In genomic region chr19:22472180-22472637, GRCh38 we compare ENCODE assay signal across 20 cellular contexts. TPM values are rescaled to one million over a fixed set of nuclear protein-coding genes. Genes with fewer than 3 reads are reported as not detected.
DNase-seq lines count a peak whose midpoint lies in the region; ATAC-seq, FAIRE-seq and TF ChIP-seq lines count a peak whose summit lies in the region.
"Had no signal": no experiment of that assay in that cellular context is flagged by ENCODE, and none has a peak within 500 bp of the region (broad histone marks: within the 10 kb centered on the region; RNA-seq: fewer than 3 reads in every experiment).

No MANE protein-coding gene starts in this region.

- no peak overlapping the region for H3K4me3 ChIP-seq in HCT116 (replicated peaks in 1 of 2; ENCODE audit: low read depth in 1 of 2, low read length in 2 of 2)
- peak overlapping the region; percentile 69 for H3K4me3 ChIP-seq in adipocyte (ENCODE audit: low read length)
- 0 out of 8 replicates have a peak overlapping the region, but pooled peaks of 1 of the 4 experiments have one; percentile 14 for H3K4me3 ChIP-seq in H1 (ENCODE audit: extremely low read depth in 1 of 4, insufficient read depth in 2 of 4, low read depth in 3 of 4, low read length in 4 of 4)
- no peak overlapping the region for H3K4me3 ChIP-seq in mesendoderm (ENCODE audit: low read length)
- no peak overlapping the region for H3K4me3 ChIP-seq in BE2C (ENCODE audit: low read depth, low read length)
- H3K4me3 ChIP-seq: GM23338 had no signal

- TF ChIP-seq CTCF in HCT116 (IDR thresholded peaks at IDR 0.05 in 2 of 3, conservative IDR thresholded peaks at IDR 0.05 in 1 of 3; ENCODE audit: borderline replicate concordance in 1 of 3, insufficient read depth in 1 of 3, low read depth in 2 of 3, low read length in 2 of 3) (no peak), H1 (IDR thresholded peaks at IDR 0.05; ENCODE audit: control extremely low read depth in 1 of 3, insufficient read depth in 1 of 3, low read depth in 1 of 3, low read length in 3 of 3) (no peak), BE2C (IDR thresholded peaks at IDR 0.05; ENCODE audit: low read depth, low read length) (no peak)

- RAD21 ChIA-PET in HCT116 (lab: Charles Lee; ENCODE audit: low non-redundant PET in 1 of 2, low total read pairs in 2 of 2, uncharacterized antibody in 2 of 2, unreplicated experiment in 2 of 2): no interaction called here

- H3K9ac ChIP-seq in HCT116 (ENCODE audit: low read length) (no peak overlapping the region), adipocyte (ENCODE audit: low read length) (no peak overlapping the region), H1 (replicated peaks in 1 of 4; ENCODE audit: extremely low read depth in 1 of 4, low read depth in 3 of 4, low read length in 3 of 4) (no peak overlapping the region), mesendoderm (ENCODE audit: low read length) (no peak overlapping the region)
- H3K9ac ChIP-seq: BLaER1 treated with 17β-estradiol and CSF1 and Interleukin-3, amounts not matched to agents 10 nM and 100 nM; KMS-11 had no signal

- POLR2A ChIA-PET in HCT116 (lab: Charles Lee): no interaction called here
- POLR2A ChIA-PET in H1 (lab: Charles Lee; ENCODE audit: partially characterized antibody): no interaction called here

- H2BK15ac ChIP-seq in H1 (ENCODE audit: low read length) (no peak overlapping the region), mesendoderm (replicated peaks; ENCODE audit: low read depth) (no peak overlapping the region)

- intact Hi-C loops in HCT116 (cut with micrococcal nuclease): no loop called here

- H3K9me2 ChIP-seq in HCT116 (ENCODE audit: insufficient read depth): no peaks in the 10 kb centered on the region

- no peak overlapping the region for H3K14ac ChIP-seq in H1 (ENCODE audit: insufficient read length)

- H3K9me3 ChIP-seq in HCT116 (ENCODE audit: control insufficient read depth in 1 of 2, insufficient read depth in 1 of 2, low read depth in 1 of 2, low read length in 2 of 2): peaks cover 41 to 44% of the 10 kb centered on the region in 2 experiments; a peak in 3 of 4 replicates
- H3K9me3 ChIP-seq in adipocyte (ENCODE audit: control insufficient read depth, low read length): peaks cover 98% of the 10 kb centered on the region
- peaks cover 43 to 49% of the 10 kb centered on the region in 2 experiments for H3K9me3 ChIP-seq in H1 (ENCODE audit: insufficient read depth in 2 of 2, low read depth in 1 of 2, low read length in 1 of 2)
- H3K9me3 ChIP-seq in BE2C: no peaks in the 10 kb centered on the region; the same call in 1 of the 2 replicates

- TF ChIP-seq POLR2A in HCT116 (IDR thresholded peaks at IDR 0.05; ENCODE audit: borderline replicate concordance, extremely low read depth, insufficient read depth, insufficient read length) (no peak), H1 (IDR thresholded peaks at IDR 0.05; ENCODE audit: control extremely low read depth in 1 of 2, low read depth in 2 of 2, low read length in 2 of 2) (no peak)

- BruUV-seq in HCT116 (replicated peaks; lab: Mats Ljungman, UMichigan): no TSS peak

- H3K56ac ChIP-seq in H1 (replicated peaks; ENCODE audit: insufficient read length, low read depth, low read length) (no peak overlapping the region), mesendoderm (ENCODE audit: low read length) (no peak overlapping the region)

- FAIRE-seq in H1 (lab: Jason Lieb, UNC) (no peak), frontal cortex (lab: Jason Lieb, UNC) (no peak)
- FAIRE-seq: A204.1, GM12891, GM18507 had no signal

- H4K91ac ChIP-seq in H1 (replicated peaks; ENCODE audit: insufficient read length, low read length): no peak overlapping the region

- H4K5ac ChIP-seq in H1 (ENCODE audit: insufficient read length, low read depth, low read length) (no peak overlapping the region), mesendoderm (ENCODE audit: low read length) (no peak overlapping the region)

- no peak overlapping the region for H2BK20ac ChIP-seq in H1 (ENCODE audit: low read length)

- no peak overlapping the region for H2BK12ac ChIP-seq in H1 (ENCODE audit: low read depth, low read length)

- H4K20me1 ChIP-seq in HCT116 (ENCODE audit: insufficient read depth) (no peaks in the 10 kb centered on the region), H1 (replicated peaks in 1 of 2; ENCODE audit: control insufficient read depth in 1 of 2, insufficient read depth in 2 of 2, low read length in 2 of 2) (no peaks in the 10 kb centered on the region)
- H4K20me1 ChIP-seq: BLaER1 treated with 17β-estradiol and CSF1 and Interleukin-3, amounts not matched to agents 10 nM and 100 nM had no signal

- no peaks in the 10 kb centered on the region for H3K23me2 ChIP-seq in H1 (ENCODE audit: low read depth, low read length)

- WGBS in H1 (ENCODE audit: extremely low coverage in 1 of 2, insufficient coverage in 1 of 2, insufficient read length in 1 of 2, insufficient replicate concordance in 2 of 2, low coverage in 1 of 2, low lambda C conversion rate in 2 of 2, missing lambda C conversion rate in 1 of 2), 2 experiments: 79% methylated on average over 2 of the region's 2 CpGs; no CpG with 5 or more reads in 1 of the 2 experiments
- no CpG with 5 or more reads among the region's 2 CpGs for WGBS in mesendoderm (ENCODE audit: extremely low coverage, insufficient coverage, low lambda C conversion rate)

- no peak overlapping the region for H2AFZ ChIP-seq in HCT116 (ENCODE audit: low read depth, low read length, poor library complexity, severe bottlenecking)
- H2AFZ ChIP-seq in H1 (ENCODE audit: low read length): no peak overlapping the region
- H2AFZ ChIP-seq: GM23338 had no signal

- TF ChIP-seq EP300 in H1 (IDR thresholded peaks at IDR 0.05; ENCODE audit: borderline replicate concordance in 1 of 2, low read depth in 2 of 2, low read length in 2 of 2): no peak

- no peak overlapping the region for H2BK5ac ChIP-seq in H1 (ENCODE audit: low read depth, low read length)
- no peak overlapping the region for H2BK5ac ChIP-seq in mesendoderm (ENCODE audit: low read length)

- H3K79me2 ChIP-seq in HCT116 (ENCODE audit: insufficient read depth, low read length) (no peaks in the 10 kb centered on the region), H1 (ENCODE audit: control insufficient read depth in 1 of 2, insufficient read depth in 2 of 2, low read length in 2 of 2) (no peaks in the 10 kb centered on the region), mesendoderm (ENCODE audit: control insufficient read depth, insufficient read depth, low read length) (no peaks in the 10 kb centered on the region)

- TF ChIP-seq RAD21 in HCT116 (IDR thresholded peaks at IDR 0.05; ENCODE audit: low read depth) (no peak), H1 (IDR thresholded peaks at IDR 0.05 in 1 of 2, conservative IDR thresholded peaks at IDR 0.05 in 1 of 2; ENCODE audit: low read depth in 2 of 2, low read length in 2 of 2) (no peak)

- no peaks in the 10 kb centered on the region for H3K36me3 ChIP-seq in HCT116 (ENCODE audit: control insufficient read depth in 1 of 2, insufficient read depth in 2 of 2, low read length in 2 of 2)
- H3K36me3 ChIP-seq in adipocyte (ENCODE audit: control insufficient read depth, insufficient read depth, low read length, severe bottlenecking): no peaks in the 10 kb centered on the region
- no peaks in the 10 kb centered on the region for H3K36me3 ChIP-seq in H1 (ENCODE audit: control insufficient read depth in 2 of 4, insufficient read depth in 4 of 4, low read length in 3 of 4)
- no peaks in the 10 kb centered on the region for H3K36me3 ChIP-seq in mesendoderm (ENCODE audit: control insufficient read depth, insufficient read depth, low read length)
- H3K36me3 ChIP-seq in BE2C: no peaks in the 10 kb centered on the region
- H3K36me3 ChIP-seq: BLaER1 treated with 17β-estradiol and CSF1 and Interleukin-3, amounts not matched to agents 10 nM and 100 nM had no signal

- H3K27ac ChIP-seq in HCT116 (ENCODE audit: low read depth, low read length) (no peak overlapping the region), H1 (ENCODE audit: low read depth, low read length) (no peak overlapping the region), mesendoderm (ENCODE audit: low read depth, low read length) (no peak overlapping the region)
- H3K27ac ChIP-seq: BLaER1 treated with 17β-estradiol and CSF1 and Interleukin-3, amounts not matched to agents 10 nM and 100 nM; KMS-11 had no signal

- H2AK5ac ChIP-seq in H1 (ENCODE audit: low read depth, low read length) (no peak overlapping the region), mesendoderm (ENCODE audit: low read length) (no peak overlapping the region)

- CTCF ChIA-PET in HCT116 (lab: Charles Lee) (no interaction called here), H1 (lab: Charles Lee; ENCODE audit: partially characterized antibody) (interaction anchor here (0.7 kb wide), 1 partner anchor 357 kb away, joined by 3 read pairs; no protein-coding TSS in a partner anchor)

- H3K18ac ChIP-seq in H1 (ENCODE audit: extremely low read depth, low read length) (no peak overlapping the region), mesendoderm (ENCODE audit: low read length) (no peak overlapping the region)

- no peak overlapping the region for H3K4me2 ChIP-seq in HCT116 (ENCODE audit: low read length)
- H3K4me2 ChIP-seq in H1 (ENCODE audit: insufficient read depth in 1 of 2, low read depth in 2 of 2, low read length in 2 of 2): no peak overlapping the region
- H3K4me2 ChIP-seq in mesendoderm (ENCODE audit: low read length): no peak overlapping the region
- H3K4me2 ChIP-seq: BLaER1 treated with 17β-estradiol and CSF1 and Interleukin-3, amounts not matched to agents 10 nM and 100 nM; GM23338; KMS-11 had no signal

- ATAC-seq in HCT116: no peak
- no peak for ATAC-seq in GM18502 (IDR thresholded peaks at IDR 0.05; ENCODE audit: poor library complexity, unreplicated experiment)
- ATAC-seq: CD8-positive, alpha-beta T cell; GM23338 had no signal

- H3K23ac ChIP-seq in H1 (ENCODE audit: insufficient read length) (no peak overlapping the region), mesendoderm (ENCODE audit: low read length) (no peak overlapping the region)

- no peak overlapping the region for H2BK120ac ChIP-seq in H1 (replicated peaks; ENCODE audit: low read depth, low read length)
- H2BK120ac ChIP-seq in mesendoderm (ENCODE audit: low read depth, low read length): no peak overlapping the region

- no peaks in the 10 kb centered on the region for H3K4me1 ChIP-seq in HCT116 (ENCODE audit: control insufficient read depth in 1 of 2, insufficient read depth in 2 of 2, low read length in 2 of 2)
- H3K4me1 ChIP-seq in adipocyte (ENCODE audit: control insufficient read depth, insufficient read depth, low read length): no peaks in the 10 kb centered on the region
- H3K4me1 ChIP-seq in H1 (replicated peaks in 1 of 4; ENCODE audit: control insufficient read depth in 3 of 4, insufficient read depth in 4 of 4, low read length in 3 of 4): no peaks in the 10 kb centered on the region
- no peaks in the 10 kb centered on the region for H3K4me1 ChIP-seq in mesendoderm (ENCODE audit: control insufficient read depth, low read depth, low read length)
- no peaks in the 10 kb centered on the region for H3K4me1 ChIP-seq in BE2C
- H3K4me1 ChIP-seq: BLaER1 treated with 17β-estradiol and CSF1 and Interleukin-3, amounts not matched to agents 10 nM and 100 nM had no signal

- no peak overlapping the region for H3K4ac ChIP-seq in H1 (replicated peaks; ENCODE audit: insufficient read length, low read depth, low read length)
- H3K4ac ChIP-seq in mesendoderm (ENCODE audit: low read depth, low read length): no peak overlapping the region

- H3K27me3 ChIP-seq in HCT116 (ENCODE audit: insufficient read depth, low read length) (no peaks in the 10 kb centered on the region), adipocyte (replicated peaks; ENCODE audit: control insufficient read depth, insufficient read depth, low read length) (no peaks in the 10 kb centered on the region), H1 (replicated peaks in 1 of 4; ENCODE audit: control insufficient read depth in 3 of 4, extremely low read depth in 1 of 4, insufficient read depth in 3 of 4, low read length in 3 of 4) (no peaks in the 10 kb centered on the region), mesendoderm (ENCODE audit: insufficient read depth, low read length, poor library complexity) (no peaks in the 10 kb centered on the region), BE2C (no peaks in the 10 kb centered on the region)
- H3K27me3 ChIP-seq: BLaER1 treated with 17β-estradiol and CSF1 and Interleukin-3, amounts not matched to agents 10 nM and 100 nM had no signal

- DNase-seq in HCT116 (ENCODE audit: low read depth, low spot score) (no peak), adipocyte (ENCODE audit: low read depth) (no peak), H1 (ENCODE audit: low read depth in 1 of 2, low spot score in 2 of 2) (no peak), mesendoderm (peak; percentile 0), frontal cortex (ENCODE audit: low spot score in 2 of 2) (no peak), BE2C (no peak)
- DNase-seq: AML-193; Calu3; CD8-positive, alpha-beta T cell; DND-41; EL; H7 had no signal

- H4K8ac ChIP-seq in H1 (ENCODE audit: extremely low read depth, insufficient read depth, low read length): no peak overlapping the region
- no peak overlapping the region for H4K8ac ChIP-seq in mesendoderm (ENCODE audit: low read depth, low read length)

- H3K79me1 ChIP-seq in H1 (ENCODE audit: low read depth, low read length) (no peaks in the 10 kb centered on the region), mesendoderm (ENCODE audit: low read length) (no peaks in the 10 kb centered on the region)

RNA-seq across cellular contexts. Expression of gene ZNF98, which starts 50.1 kb away (rescaled TPM):
- not detected for total RNA-seq in HCT116 (2021; ENCODE audit: unreplicated experiment)
- polyA plus RNA-seq in HCT116 (2012): not detected in 2 replicates
- total RNA-seq in H1 (2021; fragmentation: NEBNext Ultra II Directional; extraction: Animal tissue kit (Norgen Biotek cat#: 25700)): not detected in 2 replicates
- polyA plus RNA-seq in H1 (2011; rRNA removed): not detected in 2 replicates
- polyA plus RNA-seq in H1 (2011; cell fraction: cytosol; rRNA removed): not detected
- not detected for polyA plus RNA-seq in H1 (2011; cell fraction: nucleus; rRNA removed)
- polyA plus RNA-seq in H1 (2012, experiment 1 of 2): not detected in 4 replicates
- not detected for polyA plus RNA-seq in H1 (2012, experiment 2 of 2)
- not detected for polyA plus RNA-seq in H1 (2013, experiment 1 of 2)
- not detected for polyA plus RNA-seq in H1 (2013, experiment 2 of 2)
- polyA minus RNA-seq in H1 (2011; rRNA and poly(A)+ RNA removed): not detected in 2 replicates
- not detected for polyA minus RNA-seq in H1 (2011; cell fraction: cytosol; rRNA and poly(A)+ RNA removed)
- not detected for polyA minus RNA-seq in H1 (2011; cell fraction: nucleus; rRNA and poly(A)+ RNA removed)
- polyA plus RNA-seq in mesendoderm (2013, experiment 1 of 2): not detected
- polyA plus RNA-seq in mesendoderm (2013, experiment 2 of 2): not detected
- total RNA-seq in frontal cortex: 3.7 TPM
- not detected for polyA plus RNA-seq in BE2C (2012; ENCODE audit: insufficient read depth, insufficient read length, low read depth)
- total RNA-seq: Calu3; CD8-positive, alpha-beta T cell; G401; GM23338; H7 had no signal
- polyA plus RNA-seq: GM23338 had no signal

Comparison
In these comparisons a context has a peak if more than half of its experiments do, and no peak if none do; other contexts are left out.
1. Of the 16 proteins assayed by ChIP-seq in both H1 and HCT116: peak only in H1: none; only in HCT116: none; in both: ZNF274; in neither: 15.